Comparison of ENCODE assay signal across 1 cellular context in genomic region chr5:57735754-57736153, GRCh38.
A peak's percentile ranks its signal among the peaks of the same experiment; 100 is the strongest.
TF ChIP-seq lines count a peak whose summit lies in the region.

No MANE protein-coding gene starts in this region.

TF ChIP-seq in endothelial cell of umbilical vein, 7 proteins besides CTCF, POLR2A, EP300 and RAD21 (continued from another document):
- TF ChIP-seq JUN (IDR thresholded peaks at IDR 0.05; ENCODE audit: borderline replicate concordance, insufficient read depth, insufficient read length, low read depth) = peak; percentile 49
- TF ChIP-seq FOS (IDR thresholded peaks at IDR 0.05; ENCODE audit: borderline replicate concordance, insufficient read depth, low read length) = peak; percentile 77
- peak; percentile 2 for TF ChIP-seq GATA2 (IDR thresholded peaks at IDR 0.05; ENCODE audit: insufficient read depth, insufficient read length, low read depth, low read length)
- no peak for TF ChIP-seq MYC (IDR thresholded peaks at IDR 0.05; ENCODE audit: low read depth, low read length)
- TF ChIP-seq EZH2 (IDR thresholded peaks at IDR 0.05; ENCODE audit: borderline replicate concordance, low read depth, low read length, severe bottlenecking) = no peak
- TF ChIP-seq MAX (IDR thresholded peaks at IDR 0.05; ENCODE audit: insufficient read depth, insufficient read length) = no peak
